ENCODE assay signal across 14 cellular contexts in genomic region chr5:124034963-124035362, GRCh38.
DNase-seq lines count a peak whose midpoint lies in the region; ATAC-seq and TF ChIP-seq lines count a peak whose summit lies in the region.
"Had no signal": no experiment of that assay in that cellular context is flagged by ENCODE, and none has a peak within 500 bp of the region (broad histone marks: within the 10 kb centered on the region; RNA-seq: fewer than 3 reads in every experiment).

No MANE protein-coding gene starts in this region.

- H3K27ac ChIP-seq in OCI-LY1 (ENCODE audit: low read depth, low read length, poor library complexity, severe bottlenecking), result peak overlapping the region; percentile 92
- H3K27ac ChIP-seq: dorsolateral prefrontal cortex had no signal

- no peak overlapping the region for H3K27ac Mint-ChIP-seq in activated CD4-positive, alpha-beta T cell treated with anti-CD3 and anti-CD28 coated beads for 36 hours
- H3K27ac Mint-ChIP-seq: natural killer cell treated with Interleukin-12 subunit alpha and Interleukin-12 subunit beta and Interleukin-15 and Interleukin-18, amount 100 ng/mL, for 72 hours had no signal

- DNase-seq in GM20000 (ENCODE audit: low spot score), result peak; percentile 39
- DNase-seq in SKM-1 (lab: John Stamatoyannopoulos, UW; ENCODE audit: unreplicated experiment), result no peak
- no peak for DNase-seq in activated CD4-positive, alpha-beta T cell treated with anti-CD3 and anti-CD28 coated beads for 36 hours
- no peak for DNase-seq in mucosa of gallbladder (ENCODE audit: low spot score)
- DNase-seq: activated effector memory CD4-positive, alpha-beta T cell treated with Interleukin-2 at 50 U/mL for 16 hours; BE2C; dorsolateral prefrontal cortex; NCI-H526 treated with DMSO at 0.1 percent for 48 hours; stimulated activated CD4-positive, alpha-beta T cell treated with anti-CD3 and anti-CD28 coated beads, Interleukin-15, amount 100 ng/mL, for 24 hours had no signal

- H3K4me1 Mint-ChIP-seq in activated CD4-positive, alpha-beta T cell treated with anti-CD3 and anti-CD28 coated beads for 36 hours, result no peaks in the 10 kb centered on the region

- CTCF ChIA-PET in activated CD4-positive, alpha-beta T cell treated with anti-CD3 and anti-CD28 coated beads for 36 hours (lab: Charles Lee), result no interaction called here

- POLR2A ChIA-PET in activated CD4-positive, alpha-beta T cell treated with anti-CD3 and anti-CD28 coated beads for 36 hours (lab: Charles Lee), result no interaction called here

- no peaks in the 10 kb centered on the region; the same call in 1 of the 2 replicates for H3F3A ChIP-seq in OCI-LY1 (ENCODE audit: insufficient read depth, low read length)

- H3K27me3 ChIP-seq in OCI-LY1 (ENCODE audit: insufficient read depth, low read length), result no peaks in the 10 kb centered on the region
- H3K27me3 ChIP-seq: BE2C, dorsolateral prefrontal cortex had no signal

- 0 out of 2 replicates have a peak overlapping the region, but pooled peaks have one; percentile 24 for H2AFZ ChIP-seq in OCI-LY1 (ENCODE audit: low read length)

- ATAC-seq in GM18498 (IDR thresholded peaks at IDR 0.05; ENCODE audit: unreplicated experiment), result peak; percentile 97
- peak; percentile 94 for ATAC-seq in HG03039 (IDR thresholded peaks at IDR 0.05; ENCODE audit: unreplicated experiment)
- no peak for ATAC-seq in activated CD4-positive, alpha-beta T cell treated with anti-CD3 and anti-CD28 coated beads for 36 hours
- ATAC-seq in esophagus mucosa, result no peak
- ATAC-seq: natural killer cell treated with Interleukin-12 subunit alpha and Interleukin-12 subunit beta and Interleukin-15 and Interleukin-18, amount 100 ng/mL, for 72 hours had no signal

- H3K9me3 ChIP-seq in OCI-LY1 (ENCODE audit: low read length), result no peaks in the 10 kb centered on the region
- H3K9me3 ChIP-seq: BE2C had no signal

- H3K36me3 ChIP-seq in OCI-LY1 (ENCODE audit: insufficient read depth, low read length), result no peaks in the 10 kb centered on the region
- H3K36me3 ChIP-seq: BE2C had no signal

- H3K9ac ChIP-seq in OCI-LY1 (ENCODE audit: low read length), result peak overlapping the region; percentile 49; the same call in 1 of the 2 replicates

- H3K4me2 ChIP-seq in OCI-LY1 (ENCODE audit: low read length), result peak overlapping the region; percentile 32

- no peak overlapping the region for H3K4me3 ChIP-seq in OCI-LY1 (ENCODE audit: low read depth, low read length, poor library complexity, severe bottlenecking)
- H3K4me3 ChIP-seq: dorsolateral prefrontal cortex had no signal

- H4K20me1 ChIP-seq in OCI-LY1 (ENCODE audit: insufficient read depth, low read length), result no peaks in the 10 kb centered on the region

- H3K4me3 Mint-ChIP-seq in activated CD4-positive, alpha-beta T cell treated with anti-CD3 and anti-CD28 coated beads for 36 hours, result no peak overlapping the region
- H3K4me3 Mint-ChIP-seq: natural killer cell treated with Interleukin-12 subunit alpha and Interleukin-12 subunit beta and Interleukin-15 and Interleukin-18, amount 100 ng/mL, for 72 hours had no signal

- peaks cover 50% of the 10 kb centered on the region for H3K4me1 ChIP-seq in OCI-LY1 (ENCODE audit: insufficient read depth, low read length, severe bottlenecking)

- H3K9me3 Mint-ChIP-seq in activated CD4-positive, alpha-beta T cell treated with anti-CD3 and anti-CD28 coated beads for 36 hours (ENCODE audit: low read depth), result no peaks in the 10 kb centered on the region
- H3K9me3 Mint-ChIP-seq: natural killer cell treated with Interleukin-12 subunit alpha and Interleukin-12 subunit beta and Interleukin-15 and Interleukin-18, amount 100 ng/mL, for 72 hours had no signal

- no peaks in the 10 kb centered on the region for H3K36me3 Mint-ChIP-seq in activated CD4-positive, alpha-beta T cell treated with anti-CD3 and anti-CD28 coated beads for 36 hours (ENCODE audit: low read depth)
- H3K36me3 Mint-ChIP-seq: natural killer cell treated with Interleukin-12 subunit alpha and Interleukin-12 subunit beta and Interleukin-15 and Interleukin-18, amount 100 ng/mL, for 72 hours had no signal

- no peaks in the 10 kb centered on the region for H3K79me2 ChIP-seq in OCI-LY1 (ENCODE audit: insufficient read depth, low read length)

- intact Hi-C loops in activated CD4-positive, alpha-beta T cell treated with anti-CD3 and anti-CD28 coated beads for 36 hours (cut with DNase I, micrococcal nuclease), result no loop called here

- H3K9me2 ChIP-seq in OCI-LY1 (ENCODE audit: low read depth, low read length), result no peaks in the 10 kb centered on the region

- H3K27me3 Mint-ChIP-seq in activated CD4-positive, alpha-beta T cell treated with anti-CD3 and anti-CD28 coated beads for 36 hours, result no peaks in the 10 kb centered on the region
- H3K27me3 Mint-ChIP-seq: natural killer cell treated with Interleukin-12 subunit alpha and Interleukin-12 subunit beta and Interleukin-15 and Interleukin-18, amount 100 ng/mL, for 72 hours had no signal

- TF ChIP-seq CTCF in GM20000 (IDR thresholded peaks at IDR 0.05; ENCODE audit: extremely low read depth, missing control alignments) (no peak), OCI-LY1 (IDR thresholded peaks at IDR 0.05; ENCODE audit: low read length) (no peak)

Comparison
In these comparisons a context has a peak if more than half of its experiments do, and no peak if none do; other contexts are left out.
1. ATAC-seq: peak in GM18498 (single experiment) and HG03039 (single experiment); none in activated CD4-positive, alpha-beta T cell treated with anti-CD3 and anti-CD28 coated beads for 36 hours (single experiment) and esophagus mucosa (single experiment).